ENCODE assay signal across 9 cellular contexts in genomic region chr2:127416486-127417001, GRCh38. TPM values are rescaled to one million over a fixed set of nuclear protein-coding genes. Genes with fewer than 3 reads are reported as not detected.
DNase-seq lines count a peak whose midpoint lies in the region; ATAC-seq and TF ChIP-seq lines count a peak whose summit lies in the region.
"Had no signal": no experiment of that assay in that cellular context is flagged by ENCODE, and none has a peak within 500 bp of the region (broad histone marks: within the 10 kb centered on the region; RNA-seq: fewer than 3 reads in every experiment).

No MANE protein-coding gene starts in this region.

- no peaks in the 10 kb centered on the region for H3K9me3 ChIP-seq in parathyroid adenoma (ENCODE audit: control insufficient read depth, low read length)
- H3K9me3 ChIP-seq: SJSA1 had no signal

- H2AFZ ChIP-seq in KMS-11 (ENCODE audit: low read depth) (peak overlapping the region; percentile 92; the same call in 1 of the 2 replicates), parathyroid adenoma (peak overlapping the region; percentile 87)

- peak in 2 of 10 donors; percentile 22 to 25 for DNase-seq in dorsolateral prefrontal cortex
- DNase-seq in hypothalamus (lab: John Stamatoyannopoulos, UW) = no peak
- DNase-seq in NCI-H1105 (lab: John Stamatoyannopoulos, UW) = no peak

- H3K36me3 ChIP-seq in KMS-11 (ENCODE audit: insufficient read depth) = no peaks in the 10 kb centered on the region
- H3K36me3 ChIP-seq in parathyroid adenoma (ENCODE audit: control insufficient read depth, insufficient read depth, low read length) = no peaks in the 10 kb centered on the region
- H3K36me3 ChIP-seq: SJSA1 had no signal

- peaks cover 8% of the 10 kb centered on the region for H3K4me1 ChIP-seq in KMS-11 (ENCODE audit: low read depth, poor library complexity, severe bottlenecking)
- H3K4me1 ChIP-seq in parathyroid adenoma = no peaks in the 10 kb centered on the region

- H3K27me3 ChIP-seq in KMS-11 (ENCODE audit: insufficient read depth, low read depth) (no peaks in the 10 kb centered on the region), dorsolateral prefrontal cortex (peaks cover 0 to 18% (median 0%) of the 10 kb centered on the region in 45 donors), parathyroid adenoma (ENCODE audit: control insufficient read depth, insufficient read depth, low read length) (no peaks in the 10 kb centered on the region)
- H3K27me3 ChIP-seq: SJSA1 had no signal

- TF ChIP-seq CTCF in KMS-11 (conservative IDR thresholded peaks at IDR 0.05; ENCODE audit: low read depth, low read length) (no peak), dorsolateral prefrontal cortex (IDR thresholded peaks at IDR 0.05 in 54 of 56, conservative IDR thresholded peaks at IDR 0.05 in 2 of 56; ENCODE audit: low read depth in 1 of 56, partially characterized antibody in 56 of 56) (no peak), parathyroid adenoma (IDR thresholded peaks at IDR 0.05) (no peak)

- H4K20me1 ChIP-seq in KMS-11 (ENCODE audit: insufficient read depth) = no peaks in the 10 kb centered on the region

- H3K4me3 ChIP-seq in KMS-11 (IDR thresholded peaks at IDR 0.05; ENCODE audit: insufficient read depth, low read depth, low read length) = peak overlapping the region; percentile 29
- H3K4me3 ChIP-seq in dorsolateral prefrontal cortex = peak overlapping the region in 57 of 59 donors; percentile 22 to 73 (median 57)
- peak overlapping the region; percentile 30 for H3K4me3 ChIP-seq in parathyroid adenoma (ENCODE audit: low read depth, low read length)
- H3K4me3 ChIP-seq: SJSA1 had no signal

- ATAC-seq in GM19035 (IDR thresholded peaks at IDR 0.05; ENCODE audit: unreplicated experiment) (peak; percentile 9), GM21576 (IDR thresholded peaks at IDR 0.05; ENCODE audit: unreplicated experiment) (no peak), HG03045 (IDR thresholded peaks at IDR 0.05; ENCODE audit: unreplicated experiment) (no peak)

- intact Hi-C loops in dorsolateral prefrontal cortex (cut with DNase I) = no loop called here

- no peak overlapping the region for H3K9ac ChIP-seq in KMS-11
- H3K9ac ChIP-seq in parathyroid adenoma = no peak overlapping the region

- peak overlapping the region; percentile 67 for H3K4me2 ChIP-seq in KMS-11
- peak overlapping the region; percentile 73 for H3K4me2 ChIP-seq in parathyroid adenoma (ENCODE audit: low read length)

- H3K27ac ChIP-seq in KMS-11 = no peak overlapping the region
- peak overlapping the region in 2 of 59 donors; percentile 45 to 67 for H3K27ac ChIP-seq in dorsolateral prefrontal cortex
- H3K27ac ChIP-seq in parathyroid adenoma = no peak overlapping the region
- H3K27ac ChIP-seq: SJSA1 had no signal

- no peaks in the 10 kb centered on the region for H3K79me2 ChIP-seq in KMS-11 (ENCODE audit: insufficient read depth, low read depth)
- H3K79me2 ChIP-seq in parathyroid adenoma = no peaks in the 10 kb centered on the region

RNA-seq across cellular contexts. Expression of gene PROC, which starts 1.7 kb away (rescaled TPM):
- 1 to 10 TPM in 36 of 120 experiments, under 1 TPM in 37, not detected in 47; 0.22 to 3.4 (median 0.99) TPM for total RNA-seq in dorsolateral prefrontal cortex

RNA-seq across cellular contexts. Expression of gene MAP3K2, which starts 28.8 kb away (rescaled TPM):
- 10 to 100 TPM; 36.0 to 66.7 (median 51.9) TPM for total RNA-seq in dorsolateral prefrontal cortex
